8 cellular contexts compared by ENCODE assay signal in the genomic region with DNA sequence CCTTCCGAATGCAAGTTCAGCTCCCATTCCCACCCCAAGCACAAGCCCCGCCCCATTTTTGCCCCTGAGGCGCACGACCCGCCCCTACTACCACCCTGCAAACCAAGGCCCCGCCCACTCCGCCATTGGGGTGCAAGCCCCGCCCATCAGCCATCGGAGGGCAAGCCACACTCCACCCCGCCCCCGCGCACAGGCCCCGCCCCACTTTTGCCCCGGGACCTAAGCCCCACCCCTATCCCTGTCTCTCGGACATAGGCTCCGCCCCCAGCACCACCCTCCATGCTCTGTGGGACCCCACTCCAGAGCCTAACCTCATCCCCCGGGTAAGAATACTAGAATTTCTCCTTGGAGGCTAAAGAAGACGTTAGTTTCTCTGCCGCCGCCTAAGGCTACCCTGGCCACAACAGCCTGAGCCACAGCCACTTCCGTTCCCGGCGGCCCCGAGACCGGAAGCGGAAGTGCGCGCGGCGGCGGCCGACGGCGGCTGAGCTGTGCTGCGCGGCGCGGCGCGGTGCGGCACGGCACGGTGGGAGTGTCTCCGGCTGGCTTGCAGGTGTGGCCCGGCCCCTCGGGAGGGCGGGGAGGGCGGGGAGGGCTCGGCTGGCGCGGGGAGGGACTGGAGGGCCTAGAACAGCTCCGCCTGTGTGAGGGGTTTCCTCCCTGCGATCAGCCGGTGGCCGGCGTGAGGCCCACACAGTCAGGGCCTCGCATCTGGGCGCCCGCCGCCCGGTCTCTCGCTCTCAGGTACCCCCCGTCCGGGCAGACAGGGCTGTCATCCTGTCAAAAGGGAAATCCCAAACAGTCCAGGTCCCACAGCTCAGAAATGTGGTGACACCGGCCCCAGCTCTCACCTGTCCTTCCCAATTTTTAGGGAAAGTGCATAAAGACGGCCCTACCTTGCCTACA. TPM values are rescaled to one million over a fixed set of nuclear protein-coding genes. Genes with fewer than 3 reads are reported as not detected.
A peak's percentile ranks its signal among the peaks of the same experiment; 100 is the strongest.
DNase-seq lines count a peak whose midpoint lies in the region; ATAC-seq and FAIRE-seq lines count a peak whose summit lies in the region.

A gene (plus strand): TSS at position 451 of the 906 bp plus-strand sequence. CDS start 3,444 bp downstream, outside the sequence.

- under 1% methylated on average over 66 of the region's 66 CpGs for WGBS in right cardiac atrium

- no peaks in the 10 kb centered on the region for H3K27me3 ChIP-seq in right cardiac atrium (ENCODE audit: control insufficient read depth, insufficient read depth)

- FAIRE-seq in urothelium cell line (lab: Jason Lieb, UNC) = no peak

- ATAC-seq in GM18499 (IDR thresholded peaks at IDR 0.05; ENCODE audit: insufficient read depth, unreplicated experiment) (peak; percentile 50), HG02885 (IDR thresholded peaks at IDR 0.05; ENCODE audit: poor library complexity, unreplicated experiment) (peak; percentile 91), right cardiac atrium (peak; percentile 99)

- intact Hi-C loops in right cardiac atrium (cut with DNase I) = loop anchor here in 3 of 4 donors (5.0 to 10.0 kb wide), 2 partner anchors 113 to 115 kb away; a partner anchor contains a TSS

- H3K9me3 ChIP-seq in right cardiac atrium (ENCODE audit: control insufficient read depth, low read length) = no peaks in the 10 kb centered on the region

- peak within 1 kb of the TSS; percentile 99 for H3K27ac ChIP-seq in right cardiac atrium (ENCODE audit: low read length)

- peak; percentile 89 for DNase-seq in NCI-H1694 treated with DMSO at 0.1 percent for 48 hours (lab: John Stamatoyannopoulos, UW)
- DNase-seq in T-helper 2 cell = peak; percentile 92 to 99 (median 97)
- peak; percentile 42 to 96 (median 91) for DNase-seq in anterior cingulate cortex (lab: John Stamatoyannopoulos, UW)
- peak; percentile 98 to 99 (median 99) for DNase-seq in right cardiac atrium
- peak; percentile 39 for DNase-seq in pulmonary artery endothelial cell (ENCODE audit: low read depth, low spot score)
- DNase-seq in urothelium cell line (ENCODE audit: low spot score) = peak; percentile 95

- peak within 1 kb of the TSS; percentile 89 for H3K4me3 ChIP-seq in right cardiac atrium (ENCODE audit: low read length)

- H3K4me1 ChIP-seq in right cardiac atrium (ENCODE audit: control insufficient read depth, insufficient read depth, low read length) = no peaks in the 10 kb centered on the region

RNA-seq across cellular contexts. Expression of the gene that starts here (rescaled TPM):
- total RNA-seq in right cardiac atrium = 10 to 100 TPM in 2 of 4 donors, 1 to 10 TPM in 2; 8.3 to 10.6 (median 10.1) TPM
- 8.2 TPM for polyA plus RNA-seq in right cardiac atrium
- 12.3 and 17.8 TPM in 2 replicates for total RNA-seq in pulmonary artery endothelial cell

Comparison
In these comparisons a context has a peak if more than half of its experiments do, and no peak if none do; other contexts are left out.
1. Peak in every context shown above with its lines: DNase-seq, ATAC-seq, H3K4me3 ChIP-seq and H3K27ac ChIP-seq.
2. DNase-seq: peak in every context shown above with its lines; median percentile 99 in right cardiac atrium; 97 in T-helper 2 cell; 95 in urothelium cell line; 91 in anterior cingulate cortex; 89 in NCI-H1694 treated with DMSO at 0.1 percent for 48 hours; 39 in pulmonary artery endothelial cell.